9 cellular contexts compared by ENCODE assay signal in the genomic region with DNA sequence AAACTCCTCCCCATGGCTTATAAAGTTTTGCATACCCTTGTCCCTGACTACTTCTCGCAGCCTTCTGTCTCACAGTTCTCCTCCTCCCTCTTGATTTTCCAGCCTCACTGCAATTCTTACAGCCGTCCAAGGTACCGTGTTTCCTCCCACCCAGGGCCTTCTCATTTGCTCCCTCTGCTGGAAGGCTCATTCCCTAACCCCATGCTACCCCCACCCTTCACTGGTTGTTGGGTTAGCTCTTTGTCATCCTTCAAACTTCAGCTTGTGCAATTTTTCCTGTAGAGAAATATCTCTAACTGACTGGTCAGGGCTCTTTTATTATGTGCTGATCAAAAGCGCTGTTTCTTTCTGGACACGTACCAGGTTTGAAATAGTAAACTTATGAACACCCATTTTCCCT.
DNase-seq lines count a peak whose midpoint lies in the region; ATAC-seq and TF ChIP-seq lines count a peak whose summit lies in the region.
"Had no signal": no experiment of that assay in that cellular context is flagged by ENCODE, and none has a peak within 500 bp of the region (broad histone marks: within the 10 kb centered on the region; RNA-seq: fewer than 3 reads in every experiment).

No MANE protein-coding gene starts in this region.

- H3K9me3 Mint-ChIP-seq in chondrocyte (ENCODE audit: low read depth) = no peaks in the 10 kb centered on the region
- no peaks in the 10 kb centered on the region for H3K9me3 Mint-ChIP-seq in neural progenitor cell
- H3K9me3 Mint-ChIP-seq in activated T-cell treated with anti-CD3 and anti-CD28 coated beads, Interleukin-2, amount 50 U/mL, for 4 hours = no peaks in the 10 kb centered on the region
- H3K9me3 Mint-ChIP-seq: central memory CD8-positive, alpha-beta T cell had no signal

- H3K9ac ChIP-seq in neural progenitor cell = no peak overlapping the region

- H3K36me3 ChIP-seq in MG63 (no peaks in the 10 kb centered on the region), neural progenitor cell (no peaks in the 10 kb centered on the region)

- peaks cover 15% of the 10 kb centered on the region for H3F3A ChIP-seq in neural progenitor cell (ENCODE audit: low read depth)

- no peak overlapping the region for H3K4me2 ChIP-seq in neural progenitor cell

- H3K27me3 Mint-ChIP-seq in chondrocyte (ENCODE audit: low read depth) (no peaks in the 10 kb centered on the region), neural progenitor cell (ENCODE audit: insufficient read depth, low read depth) (no peaks in the 10 kb centered on the region)
- peaks cover 11% of the 10 kb centered on the region for H3K27me3 Mint-ChIP-seq in activated T-cell treated with anti-CD3 and anti-CD28 coated beads, Interleukin-2, amount 50 U/mL, for 4 hours (ENCODE audit: low read depth)

- no peak for ATAC-seq in activated T-cell treated with anti-CD3 and anti-CD28 coated beads, Interleukin-2, amount 50 U/mL, for 4 hours

- no peak overlapping the region for H3K4me3 ChIP-seq in GM12864 (ENCODE audit: low read depth, low read length)
- no peak overlapping the region for H3K4me3 ChIP-seq in MG63
- H3K4me3 ChIP-seq in neural progenitor cell = no peak overlapping the region

- peaks cover 27% of the 10 kb centered on the region for H3K4me1 ChIP-seq in neural progenitor cell

- H3K27me3 ChIP-seq in MG63 (no peaks in the 10 kb centered on the region; the same call in 1 of the 2 replicates), neural progenitor cell (no peaks in the 10 kb centered on the region)

- TF ChIP-seq CTCF in GM12864 (IDR thresholded peaks at IDR 0.05; ENCODE audit: low read depth, low read length, missing control alignments) (peak; percentile 39), chondrocyte (IDR thresholded peaks at IDR 0.05) (peak; percentile 52), neural progenitor cell (IDR thresholded peaks at IDR 0.05) (peak; percentile 58)

- H3K4me1 Mint-ChIP-seq in chondrocyte (ENCODE audit: low read depth) (peaks cover 62% of the 10 kb centered on the region), neural progenitor cell (peaks cover 12% of the 10 kb centered on the region)
- no peaks in the 10 kb centered on the region for H3K4me1 Mint-ChIP-seq in activated T-cell treated with anti-CD3 and anti-CD28 coated beads, Interleukin-2, amount 50 U/mL, for 4 hours (ENCODE audit: low read depth)
- H3K4me1 Mint-ChIP-seq: central memory CD8-positive, alpha-beta T cell had no signal

- H3K27ac Mint-ChIP-seq in chondrocyte (ENCODE audit: unreplicated experiment) (peak overlapping the region; percentile 73), neural progenitor cell (no peak overlapping the region)

- H3K9me3 ChIP-seq in MG63 (no peaks in the 10 kb centered on the region), neural progenitor cell (ENCODE audit: low read depth) (no peaks in the 10 kb centered on the region)

- H2AFZ ChIP-seq in neural progenitor cell (replicated peaks) = no peak overlapping the region

- H3K36me3 Mint-ChIP-seq in chondrocyte (ENCODE audit: low read depth) (peaks cover 12% of the 10 kb centered on the region), neural progenitor cell (no peaks in the 10 kb centered on the region)
- no peaks in the 10 kb centered on the region for H3K36me3 Mint-ChIP-seq in activated T-cell treated with anti-CD3 and anti-CD28 coated beads, Interleukin-2, amount 50 U/mL, for 4 hours (ENCODE audit: insufficient read depth)

- no peaks in the 10 kb centered on the region for H3K79me2 ChIP-seq in neural progenitor cell (ENCODE audit: low read depth)

- DNase-seq in GM12864 (ENCODE audit: low read depth) = no peak
- DNase-seq in MG63 = peak; percentile 15
- no peak for DNase-seq in chondrocyte (ENCODE audit: low spot score)
- peak; percentile 51 for DNase-seq in neural progenitor cell (ENCODE audit: low spot score)
- no peak for DNase-seq in COLO829 (ENCODE audit: low spot score)
- no peak for DNase-seq in hypothalamus (lab: John Stamatoyannopoulos, UW)
- no peak for DNase-seq in EL
- DNase-seq in activated T-cell treated with anti-CD3 and anti-CD28 coated beads, Interleukin-2, amount 50 U/mL, for 4 hours = no peak

- H4K20me1 ChIP-seq in neural progenitor cell (ENCODE audit: low read depth) = no peaks in the 10 kb centered on the region

- H3K4me3 Mint-ChIP-seq in chondrocyte (ENCODE audit: unreplicated experiment) = peak overlapping the region; percentile 32
- no peak overlapping the region for H3K4me3 Mint-ChIP-seq in neural progenitor cell
- no peak overlapping the region for H3K4me3 Mint-ChIP-seq in activated T-cell treated with anti-CD3 and anti-CD28 coated beads, Interleukin-2, amount 50 U/mL, for 4 hours
- H3K4me3 Mint-ChIP-seq: central memory CD8-positive, alpha-beta T cell had no signal

- no peak overlapping the region for H3K27ac ChIP-seq in neural progenitor cell

Comparison
In these comparisons a context has a peak if more than half of its experiments do, and no peak if none do; other contexts are left out.
1. DNase-seq: peak in MG63 (single experiment) and neural progenitor cell (single experiment); none in GM12864 (single experiment), chondrocyte (single experiment), COLO829 (single experiment), hypothalamus (0 of 51), EL (single experiment) and activated T-cell treated with anti-CD3 and anti-CD28 coated beads, Interleukin-2, amount 50 U/mL, for 4 hours (single experiment).
2. Peak in every context shown above with its lines, with median percentiles within 50 percentile points of each other: CTCF ChIP-seq.